ENCODE assay signal across 1 cellular context in the genomic region with DNA sequence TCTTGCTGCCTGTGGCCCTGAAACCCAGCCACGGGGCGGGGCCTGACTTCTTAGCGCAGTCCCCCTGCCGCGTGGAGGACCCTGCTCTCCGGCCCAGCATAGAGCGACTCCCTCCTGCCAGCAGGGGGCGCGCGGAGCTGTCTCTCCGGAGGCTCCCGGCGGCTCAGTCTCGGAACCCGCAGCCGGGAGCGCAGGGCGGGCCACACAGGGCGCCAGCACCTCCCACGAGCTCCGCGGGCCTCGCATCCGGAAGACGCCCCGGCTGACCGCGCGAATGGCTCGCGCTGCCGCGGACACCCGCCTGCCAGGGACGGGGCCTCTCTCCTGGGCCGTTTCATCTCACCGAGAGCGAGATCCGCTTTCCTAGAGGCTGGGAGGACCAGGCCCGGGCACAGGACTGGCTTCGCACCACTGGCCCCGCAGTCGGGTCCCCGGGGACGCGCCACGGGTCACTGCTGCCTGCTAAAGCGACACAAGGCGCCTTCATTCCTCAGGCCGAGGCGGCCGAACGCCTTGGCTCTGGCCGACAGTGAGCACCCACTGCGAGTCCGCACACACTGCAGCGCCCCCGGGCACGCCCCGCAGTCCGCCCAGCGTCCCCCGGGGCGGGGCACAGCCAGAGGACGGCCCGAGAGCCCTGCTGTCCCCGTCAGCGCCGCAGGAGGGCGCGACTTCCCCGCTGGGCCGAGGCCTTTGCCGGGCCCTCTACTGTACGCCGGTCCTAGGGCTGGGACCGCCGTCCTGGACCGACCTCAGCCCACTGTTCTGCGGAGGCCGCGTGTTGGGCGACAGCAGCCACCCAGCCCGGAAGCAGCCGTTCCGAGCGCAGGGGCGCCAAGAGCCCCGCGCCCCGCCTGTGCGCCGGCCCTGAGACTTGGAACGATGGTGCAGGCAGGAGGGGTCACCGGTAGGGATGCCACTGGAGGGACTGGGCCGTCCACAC.
TF ChIP-seq lines count a peak whose summit lies in the region.

No MANE protein-coding gene starts in this region.

TF ChIP-seq in HEK293, 187 proteins besides CTCF, POLR2A, EP300 and RAD21 (continued from another document and continues in another):
- TF ChIP-seq, protein P1, sequence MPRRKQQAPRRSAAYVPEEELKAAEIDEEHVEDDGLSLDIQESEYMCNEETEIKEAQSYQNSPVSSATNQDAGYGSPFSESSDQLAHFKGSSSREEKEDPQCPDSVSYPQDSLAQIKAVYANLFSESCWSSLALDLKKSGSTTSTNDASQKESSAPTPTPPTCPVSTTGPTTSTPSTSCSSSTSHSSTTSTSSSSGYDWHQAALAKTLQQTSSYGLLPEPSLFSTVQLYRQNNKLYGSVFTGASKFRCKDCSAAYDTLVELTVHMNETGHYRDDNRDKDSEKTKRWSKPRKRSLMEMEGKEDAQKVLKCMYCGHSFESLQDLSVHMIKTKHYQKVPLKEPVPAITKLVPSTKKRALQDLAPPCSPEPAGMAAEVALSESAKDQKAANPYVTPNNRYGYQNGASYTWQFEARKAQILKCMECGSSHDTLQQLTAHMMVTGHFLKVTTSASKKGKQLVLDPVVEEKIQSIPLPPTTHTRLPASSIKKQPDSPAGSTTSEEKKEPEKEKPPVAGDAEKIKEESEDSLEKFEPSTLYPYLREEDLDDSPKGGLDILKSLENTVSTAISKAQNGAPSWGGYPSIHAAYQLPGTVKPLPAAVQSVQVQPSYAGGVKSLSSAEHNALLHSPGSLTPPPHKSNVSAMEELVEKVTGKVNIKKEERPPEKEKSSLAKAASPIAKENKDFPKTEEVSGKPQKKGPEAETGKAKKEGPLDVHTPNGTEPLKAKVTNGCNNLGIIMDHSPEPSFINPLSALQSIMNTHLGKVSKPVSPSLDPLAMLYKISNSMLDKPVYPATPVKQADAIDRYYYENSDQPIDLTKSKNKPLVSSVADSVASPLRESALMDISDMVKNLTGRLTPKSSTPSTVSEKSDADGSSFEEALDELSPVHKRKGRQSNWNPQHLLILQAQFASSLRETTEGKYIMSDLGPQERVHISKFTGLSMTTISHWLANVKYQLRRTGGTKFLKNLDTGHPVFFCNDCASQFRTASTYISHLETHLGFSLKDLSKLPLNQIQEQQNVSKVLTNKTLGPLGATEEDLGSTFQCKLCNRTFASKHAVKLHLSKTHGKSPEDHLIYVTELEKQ (tag by site-specific recombination; IDR thresholded peaks at IDR 0.05; ENCODE audit: borderline replicate concordance): no peak
- TF ChIP-seq REPIN1 (tag by site-specific recombination; IDR thresholded peaks at IDR 0.05; ENCODE audit: low read depth) (no peak), ZNF16 (tag by site-specific recombination; IDR thresholded peaks at IDR 0.05; ENCODE audit: low read depth) (no peak), GFI1B (tag by site-specific recombination; IDR thresholded peaks at IDR 0.05) (no peak), ZNF514 (tag by site-specific recombination; IDR thresholded peaks at IDR 0.05) (no peak), ZNF561 (tag by site-specific recombination; IDR thresholded peaks at IDR 0.05; ENCODE audit: borderline replicate concordance) (peak; percentile 46; the same call in 1 of the 2 replicates), ZNF549 (tag by site-specific recombination; IDR thresholded peaks at IDR 0.05) (no peak), YY2 (tag by site-specific recombination; IDR thresholded peaks at IDR 0.05) (no peak), RBAK (tag by site-specific recombination; IDR thresholded peaks at IDR 0.05) (no peak), ZFP3 (tag by site-specific recombination; IDR thresholded peaks at IDR 0.05; ENCODE audit: low read depth) (no peak), BCL11A (tag by site-specific recombination; IDR thresholded peaks at IDR 0.05; ENCODE audit: low read depth) (no peak), ZNF843 (tag by site-specific recombination; IDR thresholded peaks at IDR 0.05) (peak; percentile 10; the same call in 1 of the 2 replicates), ZNF791 (tag by site-specific recombination; IDR thresholded peaks at IDR 0.05) (no peak), KLF8 (tag by site-specific recombination; IDR thresholded peaks at IDR 0.05) (peak; percentile 91; the same call in 1 of the 2 replicates), ZSCAN16 (tag by site-specific recombination; IDR thresholded peaks at IDR 0.05) (no peak), HOXA7 (CRISPR knock-in tag; IDR thresholded peaks at IDR 0.05; ENCODE audit: borderline replicate concordance) (no peak), ZNF404 (tag by site-specific recombination; IDR thresholded peaks at IDR 0.05) (no peak), ZNF302 (tag by site-specific recombination; IDR thresholded peaks at IDR 0.05; ENCODE audit: low read depth) (no peak), ZNF571 (tag by site-specific recombination; IDR thresholded peaks at IDR 0.05) (no peak), ZNF350 (tag by site-specific recombination; IDR thresholded peaks at IDR 0.05) (no peak), OVOL3 (tag by site-specific recombination; IDR thresholded peaks at IDR 0.05) (no peak), ZEB2 (tag by site-specific recombination; IDR thresholded peaks at IDR 0.05) (0 out of 2 replicates have a peak, but pooled peaks have one; percentile 60), OSR2 (tag by site-specific recombination; IDR thresholded peaks at IDR 0.05) (no peak), ZNF521 (tag by site-specific recombination; IDR thresholded peaks at IDR 0.05) (no peak), HOXD13 (CRISPR knock-in tag; IDR thresholded peaks at IDR 0.05; ENCODE audit: borderline replicate concordance) (no peak), ZNF155 (tag by site-specific recombination; IDR thresholded peaks at IDR 0.05) (no peak)
- TF ChIP-seq, protein P2, sequence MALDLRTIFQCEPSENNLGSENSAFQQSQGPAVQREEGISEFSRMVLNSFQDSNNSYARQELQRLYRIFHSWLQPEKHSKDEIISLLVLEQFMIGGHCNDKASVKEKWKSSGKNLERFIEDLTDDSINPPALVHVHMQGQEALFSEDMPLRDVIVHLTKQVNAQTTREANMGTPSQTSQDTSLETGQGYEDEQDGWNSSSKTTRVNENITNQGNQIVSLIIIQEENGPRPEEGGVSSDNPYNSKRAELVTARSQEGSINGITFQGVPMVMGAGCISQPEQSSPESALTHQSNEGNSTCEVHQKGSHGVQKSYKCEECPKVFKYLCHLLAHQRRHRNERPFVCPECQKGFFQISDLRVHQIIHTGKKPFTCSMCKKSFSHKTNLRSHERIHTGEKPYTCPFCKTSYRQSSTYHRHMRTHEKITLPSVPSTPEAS (tag by site-specific recombination; IDR thresholded peaks at IDR 0.05): peak; percentile 78
- TF ChIP-seq, protein P3, sequence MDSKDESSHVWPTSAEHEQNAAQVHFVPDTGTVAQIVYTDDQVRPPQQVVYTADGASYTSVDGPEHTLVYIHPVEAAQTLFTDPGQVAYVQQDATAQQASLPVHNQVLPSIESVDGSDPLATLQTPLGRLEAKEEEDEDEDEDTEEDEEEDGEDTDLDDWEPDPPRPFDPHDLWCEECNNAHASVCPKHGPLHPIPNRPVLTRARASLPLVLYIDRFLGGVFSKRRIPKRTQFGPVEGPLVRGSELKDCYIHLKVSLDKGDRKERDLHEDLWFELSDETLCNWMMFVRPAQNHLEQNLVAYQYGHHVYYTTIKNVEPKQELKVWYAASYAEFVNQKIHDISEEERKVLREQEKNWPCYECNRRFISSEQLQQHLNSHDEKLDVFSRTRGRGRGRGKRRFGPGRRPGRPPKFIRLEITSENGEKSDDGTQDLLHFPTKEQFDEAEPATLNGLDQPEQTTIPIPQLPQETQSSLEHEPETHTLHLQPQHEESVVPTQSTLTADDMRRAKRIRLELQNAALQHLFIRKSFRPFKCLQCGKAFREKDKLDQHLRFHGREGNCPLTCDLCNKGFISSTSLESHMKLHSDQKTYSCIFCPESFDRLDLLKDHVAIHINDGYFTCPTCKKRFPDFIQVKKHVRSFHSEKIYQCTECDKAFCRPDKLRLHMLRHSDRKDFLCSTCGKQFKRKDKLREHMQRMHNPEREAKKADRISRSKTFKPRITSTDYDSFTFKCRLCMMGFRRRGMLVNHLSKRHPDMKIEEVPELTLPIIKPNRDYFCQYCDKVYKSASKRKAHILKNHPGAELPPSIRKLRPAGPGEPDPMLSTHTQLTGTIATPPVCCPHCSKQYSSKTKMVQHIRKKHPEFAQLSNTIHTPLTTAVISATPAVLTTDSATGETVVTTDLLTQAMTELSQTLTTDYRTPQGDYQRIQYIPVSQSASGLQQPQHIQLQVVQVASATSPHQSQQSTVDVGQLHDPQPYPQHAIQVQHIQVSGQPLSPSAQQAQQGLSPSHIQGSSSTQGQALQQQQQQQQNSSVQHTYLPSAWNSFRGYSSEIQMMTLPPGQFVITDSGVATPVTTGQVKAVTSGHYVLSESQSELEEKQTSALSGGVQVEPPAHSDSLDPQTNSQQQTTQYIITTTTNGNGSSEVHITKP (tag by site-specific recombination; IDR thresholded peaks at IDR 0.05): peak; percentile 27; the same call in 1 of the 2 replicates
- TF ChIP-seq, protein P4, sequence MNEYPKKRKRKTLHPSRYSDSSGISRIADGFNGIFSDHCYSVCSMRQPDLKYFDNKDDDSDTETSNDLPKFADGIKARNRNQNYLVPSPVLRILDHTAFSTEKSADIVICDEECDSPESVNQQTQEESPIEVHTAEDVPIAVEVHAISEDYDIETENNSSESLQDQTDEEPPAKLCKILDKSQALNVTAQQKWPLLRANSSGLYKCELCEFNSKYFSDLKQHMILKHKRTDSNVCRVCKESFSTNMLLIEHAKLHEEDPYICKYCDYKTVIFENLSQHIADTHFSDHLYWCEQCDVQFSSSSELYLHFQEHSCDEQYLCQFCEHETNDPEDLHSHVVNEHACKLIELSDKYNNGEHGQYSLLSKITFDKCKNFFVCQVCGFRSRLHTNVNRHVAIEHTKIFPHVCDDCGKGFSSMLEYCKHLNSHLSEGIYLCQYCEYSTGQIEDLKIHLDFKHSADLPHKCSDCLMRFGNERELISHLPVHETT (tag by site-specific recombination; IDR thresholded peaks at IDR 0.05): no peak
- TF ChIP-seq, protein P5, sequence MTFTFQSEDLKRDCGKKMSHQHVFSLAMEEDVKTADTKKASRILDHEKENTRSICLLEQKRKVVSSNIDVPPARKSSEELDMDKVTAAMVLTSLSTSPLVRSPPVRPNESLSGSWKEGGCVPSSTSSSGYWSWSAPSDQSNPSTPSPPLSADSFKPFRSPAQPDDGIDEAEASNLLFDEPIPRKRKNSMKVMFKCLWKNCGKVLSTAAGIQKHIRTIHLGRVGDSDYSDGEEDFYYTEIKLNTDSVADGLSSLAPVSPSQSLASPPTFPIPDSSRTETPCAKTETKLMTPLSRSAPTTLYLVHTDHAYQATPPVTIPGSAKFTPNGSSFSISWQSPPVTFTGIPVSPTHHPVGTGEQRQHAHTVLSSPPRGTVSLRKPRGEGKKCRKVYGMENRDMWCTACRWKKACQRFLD (tag by site-specific recombination; IDR thresholded peaks at IDR 0.05): no peak
- TF ChIP-seq, protein P6, sequence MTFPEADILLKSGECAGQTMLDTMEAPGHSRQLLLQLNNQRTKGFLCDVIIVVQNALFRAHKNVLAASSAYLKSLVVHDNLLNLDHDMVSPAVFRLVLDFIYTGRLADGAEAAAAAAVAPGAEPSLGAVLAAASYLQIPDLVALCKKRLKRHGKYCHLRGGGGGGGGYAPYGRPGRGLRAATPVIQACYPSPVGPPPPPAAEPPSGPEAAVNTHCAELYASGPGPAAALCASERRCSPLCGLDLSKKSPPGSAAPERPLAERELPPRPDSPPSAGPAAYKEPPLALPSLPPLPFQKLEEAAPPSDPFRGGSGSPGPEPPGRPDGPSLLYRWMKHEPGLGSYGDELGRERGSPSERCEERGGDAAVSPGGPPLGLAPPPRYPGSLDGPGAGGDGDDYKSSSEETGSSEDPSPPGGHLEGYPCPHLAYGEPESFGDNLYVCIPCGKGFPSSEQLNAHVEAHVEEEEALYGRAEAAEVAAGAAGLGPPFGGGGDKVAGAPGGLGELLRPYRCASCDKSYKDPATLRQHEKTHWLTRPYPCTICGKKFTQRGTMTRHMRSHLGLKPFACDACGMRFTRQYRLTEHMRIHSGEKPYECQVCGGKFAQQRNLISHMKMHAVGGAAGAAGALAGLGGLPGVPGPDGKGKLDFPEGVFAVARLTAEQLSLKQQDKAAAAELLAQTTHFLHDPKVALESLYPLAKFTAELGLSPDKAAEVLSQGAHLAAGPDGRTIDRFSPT (tag by site-specific recombination; IDR thresholded peaks at IDR 0.05): peak; percentile 44; the same call in 1 of the 2 replicates
- TF ChIP-seq, protein P7, sequence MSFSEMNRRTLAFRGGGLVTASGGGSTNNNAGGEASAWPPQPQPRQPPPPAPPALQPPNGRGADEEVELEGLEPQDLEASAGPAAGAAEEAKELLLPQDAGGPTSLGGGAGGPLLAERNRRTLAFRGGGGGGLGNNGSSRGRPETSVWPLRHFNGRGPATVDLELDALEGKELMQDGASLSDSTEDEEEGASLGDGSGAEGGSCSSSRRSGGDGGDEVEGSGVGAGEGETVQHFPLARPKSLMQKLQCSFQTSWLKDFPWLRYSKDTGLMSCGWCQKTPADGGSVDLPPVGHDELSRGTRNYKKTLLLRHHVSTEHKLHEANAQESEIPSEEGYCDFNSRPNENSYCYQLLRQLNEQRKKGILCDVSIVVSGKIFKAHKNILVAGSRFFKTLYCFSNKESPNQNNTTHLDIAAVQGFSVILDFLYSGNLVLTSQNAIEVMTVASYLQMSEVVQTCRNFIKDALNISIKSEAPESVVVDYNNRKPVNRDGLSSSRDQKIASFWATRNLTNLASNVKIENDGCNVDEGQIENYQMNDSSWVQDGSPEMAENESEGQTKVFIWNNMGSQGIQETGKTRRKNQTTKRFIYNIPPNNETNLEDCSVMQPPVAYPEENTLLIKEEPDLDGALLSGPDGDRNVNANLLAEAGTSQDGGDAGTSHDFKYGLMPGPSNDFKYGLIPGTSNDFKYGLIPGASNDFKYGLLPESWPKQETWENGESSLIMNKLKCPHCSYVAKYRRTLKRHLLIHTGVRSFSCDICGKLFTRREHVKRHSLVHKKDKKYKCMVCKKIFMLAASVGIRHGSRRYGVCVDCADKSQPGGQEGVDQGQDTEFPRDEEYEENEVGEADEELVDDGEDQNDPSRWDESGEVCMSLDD (tag by site-specific recombination; IDR thresholded peaks at IDR 0.05): peak; percentile 38; the same call in 1 of the 2 replicates
- TF ChIP-seq, protein P8, sequence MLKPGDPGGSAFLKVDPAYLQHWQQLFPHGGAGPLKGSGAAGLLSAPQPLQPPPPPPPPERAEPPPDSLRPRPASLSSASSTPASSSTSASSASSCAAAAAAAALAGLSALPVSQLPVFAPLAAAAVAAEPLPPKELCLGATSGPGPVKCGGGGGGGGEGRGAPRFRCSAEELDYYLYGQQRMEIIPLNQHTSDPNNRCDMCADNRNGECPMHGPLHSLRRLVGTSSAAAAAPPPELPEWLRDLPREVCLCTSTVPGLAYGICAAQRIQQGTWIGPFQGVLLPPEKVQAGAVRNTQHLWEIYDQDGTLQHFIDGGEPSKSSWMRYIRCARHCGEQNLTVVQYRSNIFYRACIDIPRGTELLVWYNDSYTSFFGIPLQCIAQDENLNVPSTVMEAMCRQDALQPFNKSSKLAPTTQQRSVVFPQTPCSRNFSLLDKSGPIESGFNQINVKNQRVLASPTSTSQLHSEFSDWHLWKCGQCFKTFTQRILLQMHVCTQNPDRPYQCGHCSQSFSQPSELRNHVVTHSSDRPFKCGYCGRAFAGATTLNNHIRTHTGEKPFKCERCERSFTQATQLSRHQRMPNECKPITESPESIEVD (tag by site-specific recombination; IDR thresholded peaks at IDR 0.05): no peak
